ENCODE assay signal across 10 cellular contexts in genomic region chr17:79036609-79037008, GRCh38. TPM values are rescaled to one million over a fixed set of nuclear protein-coding genes. Genes with fewer than 3 reads are reported as not detected.
DNase-seq lines count a peak whose midpoint lies in the region; ATAC-seq and TF ChIP-seq lines count a peak whose summit lies in the region.
"Had no signal": no experiment of that assay in that cellular context is flagged by ENCODE, and none has a peak within 500 bp of the region (broad histone marks: within the 10 kb centered on the region; RNA-seq: fewer than 3 reads in every experiment).

No MANE protein-coding gene starts in this region.

- H4K20me1 ChIP-seq in fibroblast of lung (ENCODE audit: control insufficient read depth, extremely low read depth, insufficient read depth, low read length) = no peaks in the 10 kb centered on the region

- no TSS peak for BruUV-seq in Panc1 (replicated peaks; lab: Mats Ljungman, UMichigan)

- no peaks in the 10 kb centered on the region for H3K79me2 ChIP-seq in fibroblast of lung (ENCODE audit: control insufficient read depth, insufficient read depth, low read length)

- ATAC-seq in Panc1 = no peak
- no peak for ATAC-seq in GM21723 (IDR thresholded peaks at IDR 0.05; ENCODE audit: unreplicated experiment)
- no peak for ATAC-seq in GM19455 (IDR thresholded peaks at IDR 0.05; ENCODE audit: unreplicated experiment)
- ATAC-seq in HG02885 (IDR thresholded peaks at IDR 0.05; ENCODE audit: poor library complexity, unreplicated experiment) = no peak

- in situ Hi-C loops in Panc1 (cut with HindIII; ENCODE audit: low pct_unique_long_range_greater_than_20kb, low sequenced_read_pairs) = no loop called here

- H3K4me3 ChIP-seq in Panc1 (ENCODE audit: low read depth in 2 of 2, low read length in 2 of 2) = no peak overlapping the region
- no peak overlapping the region for H3K4me3 ChIP-seq in fibroblast of lung (replicated peaks in 1 of 4; ENCODE audit: control extremely low read depth in 1 of 4, insufficient read depth in 1 of 4, low read depth in 3 of 4, low read length in 4 of 4)

- TF ChIP-seq CTCF in Panc1 (IDR thresholded peaks at IDR 0.05) = no peak
- TF ChIP-seq CTCF in fibroblast of lung (conservative IDR thresholded peaks at IDR 0.05 in 1 of 2, IDR thresholded peaks at IDR 0.05 in 1 of 2; ENCODE audit: low read depth in 1 of 2, low read length in 2 of 2) = no peak

- CTCF ChIA-PET in Panc1 (lab: Charles Lee) = interaction anchor here (0.7 to 1.5 kb wide), 2 partner anchors 9 to 24 kb away, joined by 3 to 5 read pairs; no protein-coding TSS in a partner anchor

- DNase-seq in Daoy (ENCODE audit: low read depth) (peak; percentile 76), Panc1 (ENCODE audit: low read depth, low spot score) (peak; percentile 39), fibroblast of lung (ENCODE audit: low read depth in 2 of 2) (peak; percentile 87 to 92), pulmonary artery endothelial cell (ENCODE audit: low read depth, low spot score) (peak; percentile 75)
- no peak for DNase-seq in stimulated activated CD8-positive, alpha-beta memory T cell treated with anti-CD3 and anti-CD28 coated beads, Interleukin-4, amount 100 ng/mL, for 48 hours
- DNase-seq: glutamatergic neuron, NCI-H2171 had no signal

- no peaks in the 10 kb centered on the region for H3K36me3 ChIP-seq in Panc1 (ENCODE audit: control insufficient read depth, insufficient read depth, low read length)
- H3K36me3 ChIP-seq in fibroblast of lung (ENCODE audit: control insufficient read depth, insufficient read depth, low read length) = no peaks in the 10 kb centered on the region

- intact Hi-C loops in Panc1 (cut with micrococcal nuclease; ENCODE audit: unreplicated experiment) = no loop called here

- H3K9me3 ChIP-seq in Panc1 (ENCODE audit: control insufficient read depth, insufficient read depth, low read depth, low read length) (no peaks in the 10 kb centered on the region), fibroblast of lung (ENCODE audit: control insufficient read depth, insufficient read depth, low read depth, low read length) (no peaks in the 10 kb centered on the region)

- H3K4me2 ChIP-seq in fibroblast of lung (ENCODE audit: extremely low read depth, insufficient read depth, low read length) = no peak overlapping the region

- no peak overlapping the region for H2AFZ ChIP-seq in fibroblast of lung (ENCODE audit: low read length)

- H3K27me3 ChIP-seq in Panc1 (ENCODE audit: control insufficient read depth, insufficient read depth, low read length) = no peaks in the 10 kb centered on the region
- no peaks in the 10 kb centered on the region for H3K27me3 ChIP-seq in fibroblast of lung (ENCODE audit: control insufficient read depth, insufficient read depth, low read length)

- POLR2A ChIA-PET in Panc1 (lab: Charles Lee) = no interaction called here

- H3K27ac ChIP-seq in Panc1 (ENCODE audit: low read length) (no peak overlapping the region), fibroblast of lung (ENCODE audit: insufficient read depth, low read length) (peak overlapping the region; percentile 13)

- H3K9ac ChIP-seq in fibroblast of lung (ENCODE audit: insufficient read depth, low read length) = no peak overlapping the region

- 0 out of 2 replicates have a peak, but pooled peaks cover 5% of the 10 kb centered on the region for H3K4me1 ChIP-seq in Panc1 (ENCODE audit: control insufficient read depth, insufficient read depth, low read length)
- peaks cover 20% of the 10 kb centered on the region for H3K4me1 ChIP-seq in fibroblast of lung (ENCODE audit: control insufficient read depth, extremely low read depth, insufficient read depth, low read length)

RNA-seq across cellular contexts. Expression of gene C1QTNF1, which starts 12.6 kb away (rescaled TPM):
- total RNA-seq in Daoy (2014; rRNA removed; shearing (Covaris generic)) = 33.0 and 42.5 TPM in 2 replicates
- total RNA-seq in Panc1 (2021; ENCODE audit: unreplicated experiment) (1.5 TPM), fibroblast of lung (32.4 and 45.2 TPM in 2 replicates), pulmonary artery endothelial cell (10.7 and 20.2 TPM in 2 replicates)
- polyA plus RNA-seq in Panc1 (2012; ENCODE audit: insufficient read length) = 1.1 TPM
- polyA plus RNA-seq in fibroblast of lung = 15.0 and 15.7 TPM in 2 replicates
- polyA plus RNA-seq in fibroblast of lung (2012) = 25.1 and 27.7 TPM in 2 replicates
- polyA minus RNA-seq in fibroblast of lung (ENCODE audit: low replicate concordance) = 24.6 and 29.0 TPM in 2 replicates

RNA-seq across cellular contexts. Expression of gene CANT1, which starts 27.0 kb away (rescaled TPM):
- 62.9 and 81.9 TPM in 2 replicates for total RNA-seq in Daoy (2014; rRNA removed; shearing (Covaris generic))
- total RNA-seq in Panc1 (2021; ENCODE audit: unreplicated experiment) (160 TPM), fibroblast of lung (36.2 and 46.6 TPM in 2 replicates), pulmonary artery endothelial cell (54.4 and 105 TPM in 2 replicates)
- polyA plus RNA-seq in Panc1 (2012; ENCODE audit: insufficient read length) = 162 TPM
- 39.9 and 61.7 TPM in 2 replicates for polyA plus RNA-seq in fibroblast of lung
- polyA plus RNA-seq in fibroblast of lung (2012) = 39.8 and 57.6 TPM in 2 replicates
- 50.1 and 68.5 TPM in 2 replicates for polyA minus RNA-seq in fibroblast of lung (ENCODE audit: low replicate concordance)

RNA-seq across cellular contexts. Expression of gene ENGASE, which starts 38.0 kb away (rescaled TPM):
- 6.3 and 7.7 TPM in 2 replicates for total RNA-seq in Daoy (2014; rRNA removed; shearing (Covaris generic))
- total RNA-seq in Panc1 (2021; ENCODE audit: unreplicated experiment) = 32.3 TPM
- polyA plus RNA-seq in Panc1 (2012; ENCODE audit: insufficient read length) = 20.4 TPM
- 14.9 and 15.9 TPM in 2 replicates for total RNA-seq in fibroblast of lung
- polyA plus RNA-seq in fibroblast of lung = 3.6 and 3.9 TPM in 2 replicates
- polyA plus RNA-seq in fibroblast of lung (2012) = 5.8 and 6.7 TPM in 2 replicates
- polyA minus RNA-seq in fibroblast of lung (ENCODE audit: low replicate concordance) = 4.4 and 23.5 TPM in 2 replicates
- 11.2 and 16.9 TPM in 2 replicates for total RNA-seq in pulmonary artery endothelial cell

RNA-seq across cellular contexts. Expression of gene LGALS3BP, which starts 56.9 kb away (rescaled TPM):
- total RNA-seq in Daoy (2014; rRNA removed; shearing (Covaris generic)) = 288 and 314 TPM in 2 replicates
- 361 TPM for total RNA-seq in Panc1 (2021; ENCODE audit: unreplicated experiment)
- polyA plus RNA-seq in Panc1 (2012; ENCODE audit: insufficient read length) = 472 TPM
- 320 and 387 TPM in 2 replicates for total RNA-seq in fibroblast of lung
- polyA plus RNA-seq in fibroblast of lung = 93.2 and 128 TPM in 2 replicates
- polyA plus RNA-seq in fibroblast of lung (2012) = 160 and 278 TPM in 2 replicates
- 166 and 363 TPM in 2 replicates for polyA minus RNA-seq in fibroblast of lung (ENCODE audit: low replicate concordance)
- total RNA-seq in pulmonary artery endothelial cell = 2.3 and 4.1 TPM in 2 replicates
